ENCODE assay signal across 37 cellular contexts in the genomic region with DNA sequence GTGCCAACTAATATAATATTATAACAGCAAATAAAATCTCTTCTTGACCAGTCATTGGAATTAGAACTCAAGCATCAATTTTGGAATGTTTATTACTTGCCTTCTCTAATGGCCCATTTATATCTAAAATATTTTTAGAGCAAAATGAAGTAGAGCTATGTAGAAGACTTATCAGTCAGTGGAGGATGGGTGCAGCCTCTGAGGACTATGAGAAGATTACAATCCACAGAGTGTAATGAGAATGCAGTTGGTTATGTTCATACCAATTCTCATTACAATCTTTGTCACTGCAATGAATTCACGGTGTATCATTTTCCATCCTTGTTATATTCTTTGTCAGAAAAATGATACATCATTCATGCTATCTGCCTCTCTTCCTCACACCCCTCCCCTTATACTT.
"Had no signal": no experiment of that assay in that cellular context is flagged by ENCODE, and none has a peak within 500 bp of the region (broad histone marks: within the 10 kb centered on the region; RNA-seq: fewer than 3 reads in every experiment).

No MANE protein-coding gene starts in this region.

- H3K36me3 ChIP-seq: MG63 had no signal

- H3K4me3 ChIP-seq: MG63 had no signal

- H3K27me3 ChIP-seq: MG63 had no signal

- H3K27ac ChIP-seq: KMS-11 had no signal

- H3K9me3 ChIP-seq: MG63 had no signal

- H3K9ac ChIP-seq: KMS-11 had no signal

- DNase-seq: Karpas-422, Kasumi-1, MG63, MM.1S, MV-4-11, NCI-H1048, NCI-H1092, NCI-H1092 treated with DMSO at 0.1 percent for 48 hours, NCI-H1105, NCI-H1105 treated with DMSO at 0.1 percent for 48 hours, NCI-H1417, NCI-H1417 treated with DMSO at 0.1 percent for 48 hours, NCI-H1436, NCI-H1436 treated with DMSO at 0.1 percent for 48 hours, NCI-H146, NCI-H1694, NCI-H1694 treated with DMSO at 0.1 percent for 48 hours, NCI-H187, NCI-H187 treated with DMSO at 0.1 percent for 48 hours, NCI-H1930, NCI-H2029, NCI-H2029 treated with DMSO at 0.1 percent for 48 hours, NCI-H2081, NCI-H2081 treated with DMSO at 0.1 percent for 48 hours, NCI-H2107, NCI-H2171, NCI-H2171 treated with DMSO at 0.1 percent for 48 hours, NCI-H2227 treated with DMSO at 0.1 percent for 48 hours, NCI-H226, NCI-H345, NCI-H446, NCI-H446 treated with DMSO at 0.1 percent for 48 hours, NCI-H510A, NCI-H510A treated with DMSO at 0.1 percent for 48 hours, NCI-H524, NCI-H524 treated with DMSO at 0.1 percent for 48 hours had no signal

- H3K4me2 ChIP-seq: KMS-11 had no signal
